ENCODE assay signal across 9 cellular contexts in the genomic region with DNA sequence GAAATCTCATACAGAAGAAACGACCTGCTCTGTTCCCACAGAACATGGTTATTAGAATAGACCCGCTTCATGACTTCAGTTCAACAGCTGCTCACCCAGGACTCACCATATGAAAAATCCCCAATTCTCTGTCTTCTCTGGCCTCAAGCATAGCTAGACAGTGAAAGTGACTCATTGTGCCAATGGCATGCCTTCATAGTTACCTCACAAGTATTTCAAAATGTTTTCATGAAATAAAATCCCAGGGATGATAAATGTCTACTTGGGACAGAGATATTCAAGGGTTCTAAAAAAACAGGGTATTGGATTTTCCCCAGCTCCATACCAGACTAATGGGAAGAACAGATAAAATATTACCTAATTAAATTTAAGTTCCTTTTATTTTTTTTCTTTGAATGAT.
DNase-seq lines count a peak whose midpoint lies in the region; ATAC-seq and TF ChIP-seq lines count a peak whose summit lies in the region.
"Had no signal": no experiment of that assay in that cellular context is flagged by ENCODE, and none has a peak within 500 bp of the region (broad histone marks: within the 10 kb centered on the region; RNA-seq: fewer than 3 reads in every experiment).

No MANE protein-coding gene starts in this region.

- H2AFZ ChIP-seq in SK-N-SH (ENCODE audit: low read depth): no peak overlapping the region

- TF ChIP-seq EP300 in SK-N-SH (IDR thresholded peaks at IDR 0.05; ENCODE audit: borderline replicate concordance in 1 of 2, low read depth in 1 of 2, low read length in 1 of 2): peak in 1 of 2 experiments; percentile 79; a peak in 2 of 4 replicates

- H3K9ac ChIP-seq in SK-N-SH (peak overlapping the region; percentile 32; the same call in 1 of the 2 replicates), skeletal muscle tissue (ENCODE audit: low read depth in 1 of 3, low read length in 3 of 3) (no peak overlapping the region)

- H3K79me2 ChIP-seq in SK-N-SH (ENCODE audit: insufficient read depth): peaks cover 54% of the 10 kb centered on the region

- CTCF ChIA-PET in SK-N-SH (lab: Yijun Ruan, JAX): interaction anchor here (1.0 to 3.2 kb wide), 2 partner anchors 19 to 39 kb away, joined by 4 to 13 read pairs; no protein-coding TSS in a partner anchor

- H3K9me3 ChIP-seq in SK-N-SH: no peaks in the 10 kb centered on the region
- H3K9me3 ChIP-seq in skeletal muscle tissue (ENCODE audit: control insufficient read depth in 3 of 3, low read length in 3 of 3): no peaks in the 10 kb centered on the region

- no peaks in the 10 kb centered on the region for H3K9me2 ChIP-seq in SK-N-SH

- H3K4me2 ChIP-seq in SK-N-SH: peak overlapping the region; percentile 70

- peaks cover 33% of the 10 kb centered on the region for H3F3A ChIP-seq in SK-N-SH (replicated peaks; ENCODE audit: insufficient read depth)

- H3K27me3 ChIP-seq in SK-N-SH (ENCODE audit: insufficient read depth) (no peaks in the 10 kb centered on the region), skeletal muscle tissue (ENCODE audit: control insufficient read depth in 3 of 3, insufficient read depth in 3 of 3, low read length in 3 of 3) (no peaks in the 10 kb centered on the region)

- TF ChIP-seq RAD21 in SK-N-SH (IDR thresholded peaks at IDR 0.05; ENCODE audit: low read length): no peak

- H4K20me1 ChIP-seq in SK-N-SH (ENCODE audit: insufficient read depth): no peaks in the 10 kb centered on the region

- no peak overlapping the region for H3K4me3 ChIP-seq in SK-N-SH (ENCODE audit: low read depth in 2 of 2, low read length in 1 of 2)
- H3K4me3 ChIP-seq in fibroblast of the aortic adventitia (ENCODE audit: low read depth, low read length): no peak overlapping the region
- H3K4me3 ChIP-seq in skeletal muscle tissue (ENCODE audit: low read length in 3 of 3): no peak overlapping the region

- POLR2A ChIA-PET in SK-N-SH (lab: Yijun Ruan, JAX): no interaction called here

- DNase-seq in SK-N-SH: no peak
- peak; percentile 92 for DNase-seq in fibroblast of the aortic adventitia (ENCODE audit: low read depth)
- no peak for DNase-seq in anterior cingulate cortex (lab: John Stamatoyannopoulos, UW)
- no peak for DNase-seq in NCI-H446 (lab: John Stamatoyannopoulos, UW)
- DNase-seq in germinal center (ENCODE audit: low spot score): no peak
- DNase-seq: NCI-H69 had no signal

- peaks cover 0 to 34% of the 10 kb centered on the region in 2 experiments for H3K36me3 ChIP-seq in SK-N-SH (replicated peaks in 1 of 2; ENCODE audit: control insufficient read depth in 1 of 2, insufficient read depth in 2 of 2, low read length in 1 of 2)
- H3K36me3 ChIP-seq in skeletal muscle tissue (ENCODE audit: control insufficient read depth in 3 of 3, insufficient read depth in 3 of 3, low read length in 3 of 3): peaks cover 0 to 5% (median 0%) of the 10 kb centered on the region in 3 donors

- TF ChIP-seq CTCF in SK-N-SH (IDR thresholded peaks at IDR 0.05) (no peak), fibroblast of the aortic adventitia (IDR thresholded peaks at IDR 0.05; ENCODE audit: insufficient read depth, low read length) (no peak)

- H3K27ac ChIP-seq in SK-N-SH (ENCODE audit: low read depth in 2 of 2, low read length in 1 of 2) (peak overlapping the region; percentile 65 to 94; a peak in 3 of 4 replicates), skeletal muscle tissue (ENCODE audit: low read depth, low read length) (peak overlapping the region; percentile 49)

- 13% methylated on average over 2 of the region's 2 CpGs for WGBS in SK-N-SH (ENCODE audit: low lambda C conversion rate)

- ATAC-seq in GM18868 (IDR thresholded peaks at IDR 0.05; ENCODE audit: unreplicated experiment) (peak; percentile 89), HG03432 (IDR thresholded peaks at IDR 0.05; ENCODE audit: unreplicated experiment) (no peak)

- H3K4me1 ChIP-seq in SK-N-SH (ENCODE audit: control insufficient read depth in 1 of 2, insufficient read depth in 2 of 2, low read depth in 1 of 2, low read length in 1 of 2) (peaks cover 15 to 40% of the 10 kb centered on the region in 2 experiments), skeletal muscle tissue (ENCODE audit: control insufficient read depth in 3 of 3, insufficient read depth in 3 of 3, low read length in 3 of 3) (peaks cover 2 to 13% (median 6%) of the 10 kb centered on the region in 3 donors)

TF ChIP-seq in SK-N-SH, 30 proteins besides CTCF, POLR2A, EP300 and RAD21 (continues in another document):
- TF ChIP-seq TCF12 (IDR thresholded peaks at IDR 0.05): peak; percentile 88
- peak; percentile 73; the same call in 1 of the 2 replicates for TF ChIP-seq NFIC (IDR thresholded peaks at IDR 0.05; ENCODE audit: borderline replicate concordance)
- peak; percentile 78; the same call in 1 of the 2 replicates for TF ChIP-seq TEAD4 (IDR thresholded peaks at IDR 0.05; ENCODE audit: borderline replicate concordance, insufficient read depth)
- peak; percentile 72; the same call in 1 of the 2 replicates for TF ChIP-seq POLR2AphosphoS5 (IDR thresholded peaks at IDR 0.05; ENCODE audit: low read depth, low read length)
- TF ChIP-seq FOXM1 (IDR thresholded peaks at IDR 0.05; ENCODE audit: low read depth): peak; percentile 30; the same call in 1 of the 2 replicates
- TF ChIP-seq NRF1 (IDR thresholded peaks at IDR 0.05; ENCODE audit: low read depth, low read length): no peak
- no peak for TF ChIP-seq CHD2 (IDR thresholded peaks at IDR 0.05; ENCODE audit: low read length, partially characterized antibody)
- TF ChIP-seq RCOR1 (IDR thresholded peaks at IDR 0.05; ENCODE audit: low read length): no peak
- TF ChIP-seq GATA2 (CRISPR knock-in tag; IDR thresholded peaks at IDR 0.05): no peak
- TF ChIP-seq, protein P1, sequence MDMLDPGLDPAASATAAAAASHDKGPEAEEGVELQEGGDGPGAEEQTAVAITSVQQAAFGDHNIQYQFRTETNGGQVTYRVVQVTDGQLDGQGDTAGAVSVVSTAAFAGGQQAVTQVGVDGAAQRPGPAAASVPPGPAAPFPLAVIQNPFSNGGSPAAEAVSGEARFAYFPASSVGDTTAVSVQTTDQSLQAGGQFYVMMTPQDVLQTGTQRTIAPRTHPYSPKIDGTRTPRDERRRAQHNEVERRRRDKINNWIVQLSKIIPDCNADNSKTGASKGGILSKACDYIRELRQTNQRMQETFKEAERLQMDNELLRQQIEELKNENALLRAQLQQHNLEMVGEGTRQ (IDR thresholded peaks at IDR 0.05; ENCODE audit: borderline replicate concordance, low read depth, low read length): no peak
- TF ChIP-seq JUND (IDR thresholded peaks at IDR 0.05): peak; percentile 92
- TF ChIP-seq FOXJ3 (CRISPR knock-in tag; IDR thresholded peaks at IDR 0.05): no peak
- TF ChIP-seq, protein P2, sequence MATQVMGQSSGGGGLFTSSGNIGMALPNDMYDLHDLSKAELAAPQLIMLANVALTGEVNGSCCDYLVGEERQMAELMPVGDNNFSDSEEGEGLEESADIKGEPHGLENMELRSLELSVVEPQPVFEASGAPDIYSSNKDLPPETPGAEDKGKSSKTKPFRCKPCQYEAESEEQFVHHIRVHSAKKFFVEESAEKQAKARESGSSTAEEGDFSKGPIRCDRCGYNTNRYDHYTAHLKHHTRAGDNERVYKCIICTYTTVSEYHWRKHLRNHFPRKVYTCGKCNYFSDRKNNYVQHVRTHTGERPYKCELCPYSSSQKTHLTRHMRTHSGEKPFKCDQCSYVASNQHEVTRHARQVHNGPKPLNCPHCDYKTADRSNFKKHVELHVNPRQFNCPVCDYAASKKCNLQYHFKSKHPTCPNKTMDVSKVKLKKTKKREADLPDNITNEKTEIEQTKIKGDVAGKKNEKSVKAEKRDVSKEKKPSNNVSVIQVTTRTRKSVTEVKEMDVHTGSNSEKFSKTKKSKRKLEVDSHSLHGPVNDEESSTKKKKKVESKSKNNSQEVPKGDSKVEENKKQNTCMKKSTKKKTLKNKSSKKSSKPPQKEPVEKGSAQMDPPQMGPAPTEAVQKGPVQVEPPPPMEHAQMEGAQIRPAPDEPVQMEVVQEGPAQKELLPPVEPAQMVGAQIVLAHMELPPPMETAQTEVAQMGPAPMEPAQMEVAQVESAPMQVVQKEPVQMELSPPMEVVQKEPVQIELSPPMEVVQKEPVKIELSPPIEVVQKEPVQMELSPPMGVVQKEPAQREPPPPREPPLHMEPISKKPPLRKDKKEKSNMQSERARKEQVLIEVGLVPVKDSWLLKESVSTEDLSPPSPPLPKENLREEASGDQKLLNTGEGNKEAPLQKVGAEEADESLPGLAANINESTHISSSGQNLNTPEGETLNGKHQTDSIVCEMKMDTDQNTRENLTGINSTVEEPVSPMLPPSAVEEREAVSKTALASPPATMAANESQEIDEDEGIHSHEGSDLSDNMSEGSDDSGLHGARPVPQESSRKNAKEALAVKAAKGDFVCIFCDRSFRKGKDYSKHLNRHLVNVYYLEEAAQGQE (IDR thresholded peaks at IDR 0.05; ENCODE audit: low read depth, low read length): no peak
- TF ChIP-seq, protein P3, sequence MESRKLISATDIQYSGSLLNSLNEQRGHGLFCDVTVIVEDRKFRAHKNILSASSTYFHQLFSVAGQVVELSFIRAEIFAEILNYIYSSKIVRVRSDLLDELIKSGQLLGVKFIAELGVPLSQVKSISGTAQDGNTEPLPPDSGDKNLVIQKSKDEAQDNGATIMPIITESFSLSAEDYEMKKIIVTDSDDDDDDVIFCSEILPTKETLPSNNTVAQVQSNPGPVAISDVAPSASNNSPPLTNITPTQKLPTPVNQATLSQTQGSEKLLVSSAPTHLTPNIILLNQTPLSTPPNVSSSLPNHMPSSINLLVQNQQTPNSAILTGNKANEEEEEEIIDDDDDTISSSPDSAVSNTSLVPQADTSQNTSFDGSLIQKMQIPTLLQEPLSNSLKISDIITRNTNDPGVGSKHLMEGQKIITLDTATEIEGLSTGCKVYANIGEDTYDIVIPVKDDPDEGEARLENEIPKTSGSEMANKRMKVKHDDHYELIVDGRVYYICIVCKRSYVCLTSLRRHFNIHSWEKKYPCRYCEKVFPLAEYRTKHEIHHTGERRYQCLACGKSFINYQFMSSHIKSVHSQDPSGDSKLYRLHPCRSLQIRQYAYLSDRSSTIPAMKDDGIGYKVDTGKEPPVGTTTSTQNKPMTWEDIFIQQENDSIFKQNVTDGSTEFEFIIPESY (IDR thresholded peaks at IDR 0.05; ENCODE audit: borderline replicate concordance, low read depth): 0 out of 2 replicates have a peak, but pooled peaks have one; percentile 15
- TF ChIP-seq GABPA (IDR thresholded peaks at IDR 0.05; ENCODE audit: low read depth): no peak
- TF ChIP-seq, protein P4, sequence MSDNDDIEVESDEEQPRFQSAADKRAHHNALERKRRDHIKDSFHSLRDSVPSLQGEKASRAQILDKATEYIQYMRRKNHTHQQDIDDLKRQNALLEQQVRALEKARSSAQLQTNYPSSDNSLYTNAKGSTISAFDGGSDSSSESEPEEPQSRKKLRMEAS (IDR thresholded peaks at IDR 0.05; ENCODE audit: low read depth): peak; percentile 44; the same call in 1 of the 2 replicates
